ENCODE assay signal across 26 cellular contexts in the genomic region with DNA sequence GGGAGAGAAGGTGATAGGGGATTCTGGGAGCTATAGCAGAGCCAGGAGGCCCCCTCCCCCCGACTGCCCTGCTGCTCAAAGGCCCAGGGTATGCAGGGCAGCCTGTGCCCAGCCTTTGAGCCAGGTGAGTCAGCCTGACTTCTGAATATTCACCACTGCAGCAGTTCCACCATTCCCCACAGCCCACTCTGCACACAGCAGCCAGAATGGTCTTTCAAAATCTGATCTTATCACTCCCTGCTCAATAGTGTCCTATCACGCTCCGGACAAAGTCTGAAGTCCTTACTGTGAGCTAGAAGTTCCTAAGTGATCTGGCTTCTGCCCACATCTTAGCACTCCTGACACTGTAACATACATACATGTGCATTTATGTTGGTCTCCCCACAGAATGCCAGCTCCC.
"Had no signal": no experiment of that assay in that cellular context is flagged by ENCODE, and none has a peak within 500 bp of the region (broad histone marks: within the 10 kb centered on the region; RNA-seq: fewer than 3 reads in every experiment).

No MANE protein-coding gene starts in this region.

- H3K27ac ChIP-seq: brain microvascular endothelial cell, coronary artery, dorsolateral prefrontal cortex, gastroesophageal sphincter had no signal

- ATAC-seq: activated CD4-positive, CD25-positive, alpha-beta regulatory T cell treated with anti-CD3 and anti-CD28 coated beads, Interleukin-2, amount 50 U/mL, for 24 hours; activated CD8-positive, alpha-beta T cell treated with anti-CD3 and anti-CD28 coated beads for 36 hours; activated T-cell treated with anti-CD3 and anti-CD28 coated beads, Interleukin-2, amount 50 U/mL, for 4 hours; activated T-helper 17 cell treated with anti-CD3 and anti-CD28 coated beads, Interleukin-2, amount 50 U/mL, for 72 hours; esophagus mucosa; gastroesophageal sphincter had no signal

- H3K4me1 Mint-ChIP-seq: activated T-helper 17 cell treated with anti-CD3 and anti-CD28 coated beads, Interleukin-2, amount 50 U/mL, for 72 hours; central memory CD8-positive, alpha-beta T cell had no signal

- H3K27ac Mint-ChIP-seq: activated CD8-positive, alpha-beta T cell treated with anti-CD3 and anti-CD28 coated beads for 36 hours; activated naive CD8-positive, alpha-beta T cell; activated T-helper 17 cell treated with anti-CD3 and anti-CD28 coated beads, Interleukin-2, amount 50 U/mL, for 72 hours; dendritic cell treated with granulocyte-macrophage colony-stimulating factor and Interleukin-4, amounts not matched to agents 40 ng/mL and 50 ng/mL, for 4 days; endodermal cell had no signal

- H3K4me1 ChIP-seq: gastroesophageal sphincter had no signal

- H3K4me3 Mint-ChIP-seq: activated CD8-positive, alpha-beta T cell treated with anti-CD3 and anti-CD28 coated beads for 36 hours; activated naive CD8-positive, alpha-beta T cell; activated T-cell treated with anti-CD3 and anti-CD28 coated beads, Interleukin-2, amount 50 U/mL, for 4 hours; activated T-helper 17 cell treated with anti-CD3 and anti-CD28 coated beads, Interleukin-2, amount 50 U/mL, for 72 hours; central memory CD8-positive, alpha-beta T cell; dendritic cell treated with granulocyte-macrophage colony-stimulating factor and Interleukin-4, amounts not matched to agents 40 ng/mL and 50 ng/mL, for 4 days; endodermal cell had no signal

- H3K36me3 ChIP-seq: brain microvascular endothelial cell, gastroesophageal sphincter had no signal

- H3K36me3 Mint-ChIP-seq: activated naive CD8-positive, alpha-beta T cell had no signal

- H3K27me3 ChIP-seq: brain microvascular endothelial cell had no signal

- H3K4me3 ChIP-seq: coronary artery, dorsolateral prefrontal cortex, gastroesophageal sphincter had no signal

- DNase-seq: activated CD4-positive, alpha-beta T cell treated with anti-CD3 and anti-CD28 coated beads for 48 hours; activated CD4-positive, alpha-beta T cell treated with anti-CD3 and anti-CD28 coated beads, Interleukin-2, amount 50 U/mL, for 1 hour; activated CD4-positive, alpha-beta T cell treated with anti-CD3 and anti-CD28 coated beads, Interleukin-2, amount 50 U/mL, for 48 hours; activated CD8-positive, alpha-beta memory T cell treated with anti-CD3 and anti-CD28 coated beads for 24 hours; activated CD8-positive, alpha-beta T cell treated with anti-CD3 and anti-CD28 coated beads for 36 hours; activated effector memory CD4-positive, alpha-beta T cell treated with Interleukin-2 at 50 U/mL for 16 hours; activated gamma-delta T cell treated with Interleukin-2 at 50 U/mL for 16 hours; activated naive CD4-positive, alpha-beta T cell treated with anti-CD3 and anti-CD28 coated beads, Interleukin-2, amount 50 U/mL, for 16 hours; activated naive CD4-positive, alpha-beta T cell treated with Interleukin-2 at 50 U/mL for 16 hours; activated T-cell treated with anti-CD3 and anti-CD28 coated beads, Interleukin-2, amount 50 U/mL, for 4 hours; amniotic stem cell; anterior cingulate cortex; brain microvascular endothelial cell; dorsolateral prefrontal cortex; effector memory CD4-positive, alpha-beta T cell; endodermal cell; foreskin melanocyte; T-helper 2 cell had no signal
